Comparison of ENCODE assay signal across 19 cellular contexts in the genomic region with DNA sequence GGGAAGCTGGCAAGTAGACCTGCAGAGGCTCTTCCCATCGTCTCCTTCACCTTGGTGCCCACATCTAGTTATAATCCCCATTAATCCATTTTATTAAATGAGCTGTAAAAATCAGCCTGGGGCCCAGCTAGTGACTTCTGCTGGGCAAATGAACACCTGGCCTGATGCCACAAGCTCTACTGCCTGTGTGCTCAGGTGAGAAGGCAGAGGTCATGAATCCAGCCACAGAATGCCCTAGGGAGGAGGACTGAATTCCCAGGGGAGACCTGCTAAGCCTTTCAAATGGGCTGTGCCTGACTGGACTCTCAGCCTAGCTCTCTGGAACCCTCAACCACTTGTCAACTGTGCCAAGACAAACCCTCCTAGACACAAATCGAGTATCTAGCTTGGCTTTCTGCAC.
DNase-seq lines count a peak whose midpoint lies in the region; ATAC-seq and TF ChIP-seq lines count a peak whose summit lies in the region.
"Had no signal": no experiment of that assay in that cellular context is flagged by ENCODE, and none has a peak within 500 bp of the region (broad histone marks: within the 10 kb centered on the region; RNA-seq: fewer than 3 reads in every experiment).

No MANE protein-coding gene starts in this region.

- ATAC-seq in HG02885 (IDR thresholded peaks at IDR 0.05; ENCODE audit: poor library complexity, unreplicated experiment) (no peak), GM18870 (IDR thresholded peaks at IDR 0.05; ENCODE audit: unreplicated experiment) (no peak), GM18517 (IDR thresholded peaks at IDR 0.05; ENCODE audit: unreplicated experiment) (no peak)
- ATAC-seq: naive thymus-derived CD8-positive, alpha-beta T cell had no signal

- H3K9me3 ChIP-seq in SK-N-MC (ENCODE audit: low read depth, low read length), result no peaks in the 10 kb centered on the region

- peaks cover 30% of the 10 kb centered on the region for H3K36me3 Mint-ChIP-seq in mesothelial cell of epicardium

- peak overlapping the region; percentile 86 for H3K27ac Mint-ChIP-seq in mesothelial cell of epicardium

- DNase-seq in COLO668 (lab: John Stamatoyannopoulos, UW; ENCODE audit: unreplicated experiment) (peak; percentile 59), DMS79 treated with DMSO at 0.1 percent for 48 hours (lab: John Stamatoyannopoulos, UW) (peak; percentile 93), SK-N-MC (ENCODE audit: low read depth, low spot score) (no peak), mesothelial cell of epicardium (ENCODE audit: low spot score in 2 of 2, unreplicated experiment in 2 of 2) (no peak), NCI-H128 (lab: John Stamatoyannopoulos, UW; ENCODE audit: unreplicated experiment) (no peak)
- DNase-seq: activated CD4-positive, alpha-beta T cell treated with anti-CD3 and anti-CD28 coated beads for 4 hours; activated gamma-delta T cell treated with Interleukin-2 at 50 U/mL for 16 hours; amygdala; Caco-2; cerebellar nuclear complex; GOT3; immature natural killer cell; mammary epithelial cell; naive thymus-derived CD8-positive, alpha-beta T cell; NK-92 treated with Interleukin-12 subunit alpha and Interleukin-12 subunit beta, amount 100 ng/mL, for 24 hours; stimulated activated CD8-positive, alpha-beta memory T cell treated with anti-CD3 and anti-CD28 coated beads, Interleukin-4, amount 100 ng/mL, for 48 hours had no signal

- peak overlapping the region; percentile 10; the same call in 1 of the 2 replicates for H3K27ac ChIP-seq in SK-N-MC

- H3K4me1 Mint-ChIP-seq in mesothelial cell of epicardium, result peaks cover 18% of the 10 kb centered on the region

- peaks cover 19% of the 10 kb centered on the region for H3K9me3 Mint-ChIP-seq in mesothelial cell of epicardium

- H3K9ac ChIP-seq in SK-N-MC (ENCODE audit: insufficient read length), result no peak overlapping the region

- no peak overlapping the region for H3K4me3 Mint-ChIP-seq in mesothelial cell of epicardium
- H3K4me3 Mint-ChIP-seq: immature natural killer cell had no signal

- peaks cover 89% of the 10 kb centered on the region for H3K36me3 ChIP-seq in SK-N-MC (ENCODE audit: insufficient read depth, low read length)

- TF ChIP-seq CTCF in mesothelial cell of epicardium (IDR thresholded peaks at IDR 0.05; ENCODE audit: unreplicated experiment), result no peak

- H3K4me3 ChIP-seq in SK-N-MC, result no peak overlapping the region

- H3K27me3 Mint-ChIP-seq in mesothelial cell of epicardium (ENCODE audit: low read depth), result no peaks in the 10 kb centered on the region
- H3K27me3 Mint-ChIP-seq: naive thymus-derived CD8-positive, alpha-beta T cell had no signal

Comparison
In these comparisons a context has a peak if more than half of its experiments do, and no peak if none do; other contexts are left out.
1. DNase-seq: peak in COLO668 (single experiment) and DMS79 treated with DMSO at 0.1 percent for 48 hours (single experiment); none in SK-N-MC (single experiment), mesothelial cell of epicardium (0 of 2) and NCI-H128 (single experiment).